ENCODE assay signal across 21 cellular contexts in genomic region chr12:41924111-41924510, GRCh38.
"Had no signal": no experiment of that assay in that cellular context is flagged by ENCODE, and none has a peak within 500 bp of the region (broad histone marks: within the 10 kb centered on the region; RNA-seq: fewer than 3 reads in every experiment).

No MANE protein-coding gene starts in this region.

- H3K27me3 Mint-ChIP-seq: type B pancreatic cell had no signal

- H3K4me1 ChIP-seq: colonic mucosa, foreskin keratinocyte, heart left ventricle, stomach had no signal

- H3K4me3 ChIP-seq: colonic mucosa, esophagus squamous epithelium, heart left ventricle, spleen, stomach had no signal

- H3K27ac ChIP-seq: colonic mucosa, esophagus squamous epithelium, foreskin keratinocyte, heart left ventricle, neutrophil, spleen, stomach had no signal

- H3K27ac Mint-ChIP-seq: naive thymus-derived CD4-positive, alpha-beta T cell; nephron progenitor cell; type B pancreatic cell had no signal

- DNase-seq: caudate nucleus; colonic mucosa; dermis blood vessel endothelial cell; esophagus squamous epithelium; foreskin keratinocyte; heart left ventricle; hippocampal formation; kidney glomerular epithelial cell; midbrain; naive thymus-derived CD4-positive, alpha-beta T cell; nephron progenitor cell; posterior cingulate gyrus; spleen; stimulated activated CD4-positive, alpha-beta T cell treated with anti-CD3 and anti-CD28 coated beads, Interleukin-15, amount 100 ng/mL, for 24 hours; stimulated activated CD4-positive, alpha-beta T cell treated with anti-CD3 and anti-CD28 coated beads, Interleukin-2, amount 100 ng/mL, for 24 hours; stimulated activated naive CD4-positive, alpha-beta T cell; stomach; substantia nigra had no signal

- H3K27me3 ChIP-seq: colonic mucosa, esophagus squamous epithelium, heart left ventricle, neutrophil, spleen, stomach had no signal

- FAIRE-seq: urothelium cell line had no signal

- H3K9me3 Mint-ChIP-seq: naive thymus-derived CD4-positive, alpha-beta T cell; type B pancreatic cell had no signal

- H3K9me3 ChIP-seq: colonic mucosa, esophagus squamous epithelium, heart left ventricle, neutrophil, spleen, stomach had no signal

- H3K36me3 Mint-ChIP-seq: naive thymus-derived CD4-positive, alpha-beta T cell; type B pancreatic cell had no signal

- H3K36me3 ChIP-seq: colonic mucosa, esophagus squamous epithelium, heart left ventricle, neutrophil, spleen, stomach had no signal

- H3K4me3 Mint-ChIP-seq: naive thymus-derived CD4-positive, alpha-beta T cell; nephron progenitor cell; type B pancreatic cell had no signal
